28 cellular contexts compared by ENCODE assay signal in genomic region chr10:106929291-106929925, GRCh38.
DNase-seq lines count a peak whose midpoint lies in the region; ATAC-seq and TF ChIP-seq lines count a peak whose summit lies in the region.
"Had no signal": no experiment of that assay in that cellular context is flagged by ENCODE, and none has a peak within 500 bp of the region (broad histone marks: within the 10 kb centered on the region; RNA-seq: fewer than 3 reads in every experiment).

No MANE protein-coding gene starts in this region.

- H3K4me3 Mint-ChIP-seq in WTC11 (no peak overlapping the region), neural progenitor cell (peak overlapping the region; percentile 7)
- H3K4me3 Mint-ChIP-seq: B cell had no signal

- ATAC-seq in WTC11 (peak; percentile 68), GM19463 (IDR thresholded peaks at IDR 0.05; ENCODE audit: unreplicated experiment) (no peak), GM21717 (IDR thresholded peaks at IDR 0.05; ENCODE audit: unreplicated experiment) (no peak)

- H3K27ac ChIP-seq in neural progenitor cell (peak overlapping the region; percentile 64), left ventricle myocardium inferior (replicated peaks) (no peak overlapping the region)
- H3K27ac ChIP-seq: 22Rv1, HL-60, SJSA1 had no signal

- CTCF ChIA-PET in WTC11 (lab: Charles Lee) = no interaction called here

- H3K4me1 Mint-ChIP-seq in WTC11 (peaks cover 27% of the 10 kb centered on the region), neural progenitor cell (peaks cover 39% of the 10 kb centered on the region)

- intact Hi-C loops in left ventricle myocardium inferior (cut with micrococcal nuclease) = no loop called here

- no peaks in the 10 kb centered on the region for H3K27me3 ChIP-seq in neural progenitor cell
- peaks cover 23% of the 10 kb centered on the region for H3K27me3 ChIP-seq in left ventricle myocardium inferior (ENCODE audit: low read depth)
- H3K27me3 ChIP-seq: SJSA1 had no signal

- H3K79me2 ChIP-seq in neural progenitor cell (ENCODE audit: low read depth) = no peaks in the 10 kb centered on the region

- H3K36me3 Mint-ChIP-seq in WTC11 = peaks cover 3% of the 10 kb centered on the region; the same call in 1 of the 2 replicates
- no peaks in the 10 kb centered on the region for H3K36me3 Mint-ChIP-seq in neural progenitor cell

- H3K9me3 ChIP-seq in neural progenitor cell (ENCODE audit: low read depth) (no peaks in the 10 kb centered on the region), left ventricle myocardium inferior (replicated peaks) (no peaks in the 10 kb centered on the region)

- H3K4me3 ChIP-seq in neural progenitor cell = no peak overlapping the region
- no peak overlapping the region for H3K4me3 ChIP-seq in left ventricle myocardium inferior
- H3K4me3 ChIP-seq: SJSA1 had no signal

- H4K20me1 ChIP-seq in neural progenitor cell (ENCODE audit: low read depth) = no peaks in the 10 kb centered on the region

- H3K4me1 ChIP-seq in neural progenitor cell (peaks cover 40% of the 10 kb centered on the region), left ventricle myocardium inferior (peaks cover 2% of the 10 kb centered on the region)
- H3K4me1 ChIP-seq: SJSA1 had no signal

- no peak overlapping the region for H3K9ac ChIP-seq in neural progenitor cell

- peak overlapping the region; percentile 60 for H3K4me2 ChIP-seq in neural progenitor cell

- DNase-seq in NCI-H82 (lab: John Stamatoyannopoulos, UW) = peak; percentile 53
- no peak for DNase-seq in NCI-H82 treated with DMSO at 0.1 percent for 48 hours (lab: John Stamatoyannopoulos, UW; ENCODE audit: unreplicated experiment)
- DNase-seq in WTC11 (ENCODE audit: low spot score) = no peak
- peak; percentile 68 for DNase-seq in neural progenitor cell (ENCODE audit: low spot score)
- no peak for DNase-seq in left ventricle myocardium inferior
- DNase-seq: Calu3; DMS153; DND-41; GOT3; HCEC 1CT; Kasumi-1; NCI-H1092 treated with DMSO at 0.1 percent for 48 hours; NCI-H1436; NCI-H187; NCI-H2081 treated with DMSO at 0.1 percent for 48 hours; NCI-H2171 treated with DMSO at 0.1 percent for 48 hours; NCI-H345; NCI-H524; NCI-H748 treated with DMSO at 0.1 percent for 48 hours; NK-92 treated with Interleukin-12 subunit alpha and Interleukin-12 subunit beta, amount 100 ng/mL, for 24 hours; Right ventricle myocardium superior; RPMI8226 had no signal

- H3F3A ChIP-seq in neural progenitor cell (ENCODE audit: low read depth) = peaks cover 13% of the 10 kb centered on the region

- no peak overlapping the region for H3K27ac Mint-ChIP-seq in WTC11
- H3K27ac Mint-ChIP-seq in neural progenitor cell = peak overlapping the region; percentile 9
- H3K27ac Mint-ChIP-seq: B cell had no signal

- no peak overlapping the region for H2AFZ ChIP-seq in neural progenitor cell (replicated peaks)

- no peaks in the 10 kb centered on the region for H3K9me3 Mint-ChIP-seq in WTC11
- no peaks in the 10 kb centered on the region for H3K9me3 Mint-ChIP-seq in neural progenitor cell

- H3K36me3 ChIP-seq in neural progenitor cell (no peaks in the 10 kb centered on the region), left ventricle myocardium inferior (no peaks in the 10 kb centered on the region)
- H3K36me3 ChIP-seq: SJSA1 had no signal

- H3K27me3 Mint-ChIP-seq in WTC11 (ENCODE audit: low read depth) = peaks cover 72% of the 10 kb centered on the region
- H3K27me3 Mint-ChIP-seq in neural progenitor cell (ENCODE audit: insufficient read depth, low read depth) = peaks cover 3% of the 10 kb centered on the region
- H3K27me3 Mint-ChIP-seq: B cell had no signal

- TF ChIP-seq CTCF in WTC11 (IDR thresholded peaks at IDR 0.05) = no peak
- TF ChIP-seq CTCF in neural progenitor cell (IDR thresholded peaks at IDR 0.05) = no peak
- no peak for TF ChIP-seq CTCF in left ventricle myocardium inferior (IDR thresholded peaks at IDR 0.05; ENCODE audit: borderline replicate concordance)

- POLR2A ChIA-PET in WTC11 (lab: Charles Lee) = no interaction called here

TF ChIP-seq in WTC11, 78 proteins besides CTCF, POLR2A, EP300 and RAD21:
- no peak for TF ChIP-seq NFATC4 (CRISPR knock-in tag; IDR thresholded peaks at IDR 0.05)
- peak; percentile 78; the same call in 1 of the 2 replicates for TF ChIP-seq GTF2I (CRISPR knock-in tag; conservative IDR thresholded peaks at IDR 0.05)
- TF ChIP-seq, protein P1, sequence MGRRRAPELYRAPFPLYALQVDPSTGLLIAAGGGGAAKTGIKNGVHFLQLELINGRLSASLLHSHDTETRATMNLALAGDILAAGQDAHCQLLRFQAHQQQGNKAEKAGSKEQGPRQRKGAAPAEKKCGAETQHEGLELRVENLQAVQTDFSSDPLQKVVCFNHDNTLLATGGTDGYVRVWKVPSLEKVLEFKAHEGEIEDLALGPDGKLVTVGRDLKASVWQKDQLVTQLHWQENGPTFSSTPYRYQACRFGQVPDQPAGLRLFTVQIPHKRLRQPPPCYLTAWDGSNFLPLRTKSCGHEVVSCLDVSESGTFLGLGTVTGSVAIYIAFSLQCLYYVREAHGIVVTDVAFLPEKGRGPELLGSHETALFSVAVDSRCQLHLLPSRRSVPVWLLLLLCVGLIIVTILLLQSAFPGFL (CRISPR knock-in tag; IDR thresholded peaks at IDR 0.05; ENCODE audit: borderline replicate concordance) = no peak
- TF ChIP-seq OVOL2 (CRISPR knock-in tag; IDR thresholded peaks at IDR 0.05; ENCODE audit: borderline replicate concordance) = no peak
- TF ChIP-seq ZNF416 (CRISPR knock-in tag; IDR thresholded peaks at IDR 0.05) = no peak
- TF ChIP-seq NFE2L1 (CRISPR knock-in tag; IDR thresholded peaks at IDR 0.05) = no peak

Comparison
In these comparisons a context has a peak if more than half of its experiments do, and no peak if none do; other contexts are left out.
1. DNase-seq: peak in NCI-H82 (single experiment) and neural progenitor cell (single experiment); none in NCI-H82 treated with DMSO at 0.1 percent for 48 hours (single experiment), WTC11 (single experiment) and left ventricle myocardium inferior (single experiment).